In genomic region chr22:24930678-24931077, GRCh38 we compare ENCODE assay signal across 10 cellular contexts. TPM values are rescaled to one million over a fixed set of nuclear protein-coding genes. Genes with fewer than 3 reads are reported as not detected.
"Had no signal": no experiment of that assay in that cellular context is flagged by ENCODE, and none has a peak within 500 bp of the region (broad histone marks: within the 10 kb centered on the region; RNA-seq: fewer than 3 reads in every experiment).

No MANE protein-coding gene starts in this region.

- FAIRE-seq: H1 had no signal

- H3K4me1 ChIP-seq: HAP-1 had no signal

- H3K9me3 ChIP-seq: HAP-1 had no signal

- DNase-seq: GM23248, GOT3, H7, H9, HCEC 1CT, HFFc6 had no signal

- H3K4me2 ChIP-seq: GM23338 had no signal

- H3K36me3 ChIP-seq: HAP-1 had no signal

- H2AFZ ChIP-seq: GM23248, GM23338 had no signal

- ATAC-seq: GM23338, HCT116 had no signal

- H3K4me3 ChIP-seq: GM23248, GM23338, HAP-1 had no signal

- H3K27ac ChIP-seq: GM23248 had no signal

- H3K9ac ChIP-seq: GM23248 had no signal

RNA-seq across cellular contexts. Expression of gene LHFPL7, which starts 15.8 kb away (rescaled TPM):
- polyA plus RNA-seq: GM23248, GM23338, H1 had no signal
